In genomic region chr1:209839875-209840491, GRCh38 we compare ENCODE assay signal across 11 cellular contexts. TPM values are rescaled to one million over a fixed set of nuclear protein-coding genes. Genes with fewer than 3 reads are reported as not detected.
A peak's percentile ranks its signal among the peaks of the same experiment; 100 is the strongest.
DNase-seq lines count a peak whose midpoint lies in the region; ATAC-seq, FAIRE-seq and TF ChIP-seq lines count a peak whose summit lies in the region.
"Had no signal": no experiment of that assay in that cellular context is flagged by ENCODE, and none has a peak within 500 bp of the region (broad histone marks: within the 10 kb centered on the region; RNA-seq: fewer than 3 reads in every experiment).

No MANE protein-coding gene starts in this region.

- H3K27ac ChIP-seq in PC-3 (ENCODE audit: low read length) (peak overlapping the region; percentile 79), endothelial cell of umbilical vein (ENCODE audit: insufficient read depth, low read depth, low read length) (peak overlapping the region; percentile 80)
- H3K27ac ChIP-seq: KMS-11 had no signal

- H3K27me3 ChIP-seq in PC-3 (ENCODE audit: low read length) (no peaks in the 10 kb centered on the region), endothelial cell of umbilical vein (ENCODE audit: control insufficient read depth in 2 of 2, insufficient read depth in 2 of 2, low read length in 2 of 2) (no peaks in the 10 kb centered on the region)

- BruUV-seq in PC-3 (replicated peaks; lab: Mats Ljungman, UMichigan) (no TSS peak), endothelial cell of umbilical vein (replicated peaks; lab: Mats Ljungman, UMichigan) (no TSS peak)

- H3K9me3 ChIP-seq in PC-3 (ENCODE audit: low read length) (no peaks in the 10 kb centered on the region), endothelial cell of umbilical vein (replicated peaks; ENCODE audit: control insufficient read depth, insufficient read depth, low read length) (no peaks in the 10 kb centered on the region)

- H3K27ac Mint-ChIP-seq in osteocyte (ENCODE audit: unreplicated experiment) = peak overlapping the region; percentile 90
- H3K27ac Mint-ChIP-seq: activated CD8-positive, alpha-beta memory T cell treated with anti-CD3 and anti-CD28 coated beads, Interleukin-2, amount 10 ng/mL, durations not matched to agents 7 days and 5 days had no signal

- H3F3A ChIP-seq in PC-3 (ENCODE audit: low read length, unreplicated experiment) = peaks cover 14% of the 10 kb centered on the region

- TF ChIP-seq CTCF in PC-3 (conservative IDR thresholded peaks at IDR 0.05; ENCODE audit: low read depth, low read length) (no peak), endothelial cell of umbilical vein (IDR thresholded peaks at IDR 0.05; ENCODE audit: extremely low read depth in 1 of 2, insufficient read depth in 1 of 2, low read depth in 1 of 2, low read length in 2 of 2) (no peak), osteocyte (IDR thresholded peaks at IDR 0.05) (no peak)

- H3K27me3 Mint-ChIP-seq in osteocyte (ENCODE audit: unreplicated experiment) = no peaks in the 10 kb centered on the region
- H3K27me3 Mint-ChIP-seq: activated CD8-positive, alpha-beta memory T cell treated with anti-CD3 and anti-CD28 coated beads, Interleukin-2, amount 10 ng/mL, durations not matched to agents 7 days and 5 days had no signal

- H3K4me3 ChIP-seq in PC-3 (ENCODE audit: low read length) (peak overlapping the region; percentile 17; the same call in 1 of the 2 replicates), endothelial cell of umbilical vein (replicated peaks in 1 of 3; ENCODE audit: insufficient read depth in 1 of 3, low read depth in 1 of 3, low read length in 3 of 3) (peak overlapping the region in 1 of 3 experiments; percentile 2)

- H3K36me3 Mint-ChIP-seq in osteocyte (ENCODE audit: unreplicated experiment) = peaks cover 60% of the 10 kb centered on the region

- DNase-seq in EH (ENCODE audit: low read depth) (peak; percentile 97), PC-3 (peak; percentile 96), endothelial cell of umbilical vein (ENCODE audit: low read depth, low spot score) (peak; percentile 99), osteocyte (ENCODE audit: extremely low spot score, unreplicated experiment) (no peak), NCI-H2029 (lab: John Stamatoyannopoulos, UW) (no peak), HuH-7 (ENCODE audit: low spot score) (no peak), HEK293T (ENCODE audit: extremely low spot score) (no peak)
- DNase-seq: activated CD8-positive, alpha-beta memory T cell treated with anti-CD3 and anti-CD28 coated beads, Interleukin-2, amount 10 ng/mL, durations not matched to agents 7 days and 5 days; kidney had no signal

- H4K20me1 ChIP-seq in PC-3 (ENCODE audit: low read length) = no peaks in the 10 kb centered on the region
- H4K20me1 ChIP-seq in endothelial cell of umbilical vein (replicated peaks; ENCODE audit: control insufficient read depth, extremely low read depth, insufficient read depth, low read length) = no peaks in the 10 kb centered on the region

- no peaks in the 10 kb centered on the region for H3K9me2 ChIP-seq in PC-3 (replicated peaks; ENCODE audit: low read length)

- H3K4me2 ChIP-seq in PC-3 (ENCODE audit: low read length) = peak overlapping the region; percentile 59
- peak overlapping the region; percentile 63 for H3K4me2 ChIP-seq in endothelial cell of umbilical vein (ENCODE audit: insufficient read depth, low read length)
- H3K4me2 ChIP-seq: KMS-11 had no signal

- H3K9me3 Mint-ChIP-seq in osteocyte (ENCODE audit: unreplicated experiment) = no peaks in the 10 kb centered on the region

- H3K36me3 ChIP-seq in PC-3 (ENCODE audit: low read depth, low read length) (peaks cover 88% of the 10 kb centered on the region), endothelial cell of umbilical vein (ENCODE audit: control insufficient read depth in 2 of 2, extremely low read depth in 1 of 2, insufficient read depth in 2 of 2, low read length in 2 of 2) (peaks cover 11 to 40% of the 10 kb centered on the region in 2 experiments)

- peak; percentile 97 for FAIRE-seq in endothelial cell of umbilical vein (lab: Jason Lieb, UNC)
- FAIRE-seq: kidney had no signal

- dilution Hi-C loops in endothelial cell of umbilical vein (cut with MboI; ENCODE audit: extremely low pct_ligation_motif_present, low sequenced_read_pairs) = loop anchor here (25.0 kb wide), 1 partner anchor 522 kb away; no protein-coding TSS in a partner anchor

- CTCF ChIA-PET in PC-3 (lab: Charles Lee) = interaction anchor here (0.8 to 1.7 kb wide), 3 partner anchors 10 to 17 kb away, joined by 4 to 9 read pairs (median 6); no protein-coding TSS in a partner anchor
- CTCF ChIA-PET in endothelial cell of umbilical vein (lab: Charles Lee) = interaction anchor here (0.9 to 2.4 kb wide), 17 partner anchors 10 to 468 kb away, joined by 3 to 59 read pairs (median 4); partner anchors contain the start of genes C1orf74, SYT14 and UTP25
- CTCF ChIA-PET in HEK293T (lab: Yijun Ruan, JAX) = interaction anchor here (1.1 kb wide), 1 partner anchor 10 kb away, joined by 3 read pairs; no protein-coding TSS in a partner anchor

- ATAC-seq in PC-3 (peak; percentile 99), GM19397 (IDR thresholded peaks at IDR 0.05; ENCODE audit: unreplicated experiment) (no peak)
- ATAC-seq: activated CD8-positive, alpha-beta memory T cell treated with anti-CD3 and anti-CD28 coated beads, Interleukin-2, amount 10 ng/mL, durations not matched to agents 7 days and 5 days had no signal

- H3K9ac ChIP-seq in PC-3 (ENCODE audit: low read length) (peak overlapping the region; percentile 19; the same call in 1 of the 2 replicates), endothelial cell of umbilical vein (replicated peaks; ENCODE audit: extremely low read depth, insufficient read depth, low read length) (peak overlapping the region; percentile 67)
- H3K9ac ChIP-seq: KMS-11 had no signal

- peaks cover 16% of the 10 kb centered on the region for H3K79me2 ChIP-seq in PC-3 (ENCODE audit: low read length)
- H3K79me2 ChIP-seq in endothelial cell of umbilical vein (ENCODE audit: control insufficient read depth, insufficient read depth, low read length) = peaks cover 10% of the 10 kb centered on the region

- peak; percentile 10 for TF ChIP-seq POLR2A in endothelial cell of umbilical vein (IDR thresholded peaks at IDR 0.05; ENCODE audit: low read depth, low read length)

- H3K4me1 Mint-ChIP-seq in osteocyte (ENCODE audit: unreplicated experiment) = peaks cover 40% of the 10 kb centered on the region

- POLR2A ChIA-PET in PC-3 (lab: Charles Lee; ENCODE audit: unreplicated experiment) = interaction anchor here (0.5 to 0.9 kb wide), 4 partner anchors 9 to 190 kb away, joined by 3 to 15 read pairs (median 4); partner anchors contain the start of gene C1orf74
- POLR2A ChIA-PET in endothelial cell of umbilical vein (lab: Charles Lee) = interaction anchor here (0.5 to 2.9 kb wide), 7 partner anchors 12 to 393 kb away, joined by 3 to 27 read pairs (median 5); partner anchors contain the start of genes C1orf74, SERTAD4 and UTP25
- POLR2A ChIA-PET in HEK293T (lab: Yijun Ruan, JAX) = interaction anchor here (1.4 kb wide), 1 partner anchor 38 kb away, joined by 5 read pairs; no protein-coding TSS in a partner anchor

- H2AFZ ChIP-seq in PC-3 (ENCODE audit: low read length) (no peak overlapping the region), endothelial cell of umbilical vein (ENCODE audit: low read depth, low read length) (no peak overlapping the region)

- peak overlapping the region; percentile 14 for H3K4me3 Mint-ChIP-seq in osteocyte (ENCODE audit: unreplicated experiment)
- H3K4me3 Mint-ChIP-seq: activated CD8-positive, alpha-beta memory T cell treated with anti-CD3 and anti-CD28 coated beads, Interleukin-2, amount 10 ng/mL, durations not matched to agents 7 days and 5 days had no signal

- H3K9me1 ChIP-seq in endothelial cell of umbilical vein (replicated peaks; ENCODE audit: control insufficient read depth, extremely low read depth, insufficient read depth, low read length) = no peaks in the 10 kb centered on the region

- intact Hi-C loops in PC-3 (cut with micrococcal nuclease) = no loop called here
- intact Hi-C loops in endothelial cell of umbilical vein (cut with micrococcal nuclease) = loop anchor here (1.0 kb wide), 6 partner anchors 13 to 399 kb away; partner anchors contain the start of gene UTP25

- H3K4me1 ChIP-seq in PC-3 (ENCODE audit: insufficient read depth, low read length) (peaks cover 26% of the 10 kb centered on the region), endothelial cell of umbilical vein (ENCODE audit: control insufficient read depth, extremely low read depth, insufficient read depth, low read length) (peaks cover 61% of the 10 kb centered on the region)

RNA-seq across cellular contexts. Expression of gene UTP25, which starts 12.2 kb away (rescaled TPM):
- total RNA-seq in PC-3 (2014; rRNA removed) (14.3 and 15.3 TPM in 2 replicates), endothelial cell of umbilical vein (10.5 and 11.7 TPM in 2 replicates), osteocyte (7.1 and 7.3 TPM in 2 replicates)
- polyA plus RNA-seq in endothelial cell of umbilical vein = 5.9 and 6.6 TPM in 2 replicates
- polyA plus RNA-seq in endothelial cell of umbilical vein (2011; cell fraction: cytosol; rRNA removed) = 5.3 and 5.7 TPM in 2 replicates
- polyA plus RNA-seq in endothelial cell of umbilical vein (2011; cell fraction: nucleus; rRNA removed) = 23.9 and 27.8 TPM in 2 replicates
- 6.5 and 9.0 TPM in 2 replicates for polyA plus RNA-seq in endothelial cell of umbilical vein (2012)
- polyA minus RNA-seq in endothelial cell of umbilical vein = 20.9 and 22.0 TPM in 2 replicates
- polyA minus RNA-seq in endothelial cell of umbilical vein (2011; cell fraction: cytosol; rRNA and poly(A)+ RNA removed) = 10.0 TPM
- 47.3 and 73.9 TPM in 2 replicates for polyA minus RNA-seq in endothelial cell of umbilical vein (2011; cell fraction: nucleus; rRNA and poly(A)+ RNA removed)

RNA-seq across cellular contexts. Expression of gene IRF6, which starts 34.0 kb away (rescaled TPM):
- total RNA-seq in PC-3 (2014; rRNA removed) (61.6 and 65.7 TPM in 2 replicates), endothelial cell of umbilical vein (22.1 and 42.0 TPM in 2 replicates), osteocyte (0.13 TPM in 1 of 2 replicates, not detected in the other)
- 55.8 and 65.0 TPM in 2 replicates for polyA plus RNA-seq in endothelial cell of umbilical vein
- polyA plus RNA-seq in endothelial cell of umbilical vein (2011; cell fraction: cytosol; rRNA removed) = 33.7 and 34.7 TPM in 2 replicates
- polyA plus RNA-seq in endothelial cell of umbilical vein (2011; cell fraction: nucleus; rRNA removed) = 120 and 125 TPM in 2 replicates
- polyA plus RNA-seq in endothelial cell of umbilical vein (2012) = 3.6 and 7.9 TPM in 2 replicates
- polyA minus RNA-seq in endothelial cell of umbilical vein = 176 and 196 TPM in 2 replicates
- not detected for polyA minus RNA-seq in endothelial cell of umbilical vein (2011; cell fraction: cytosol; rRNA and poly(A)+ RNA removed)
- 126 and 158 TPM in 2 replicates for polyA minus RNA-seq in endothelial cell of umbilical vein (2011; cell fraction: nucleus; rRNA and poly(A)+ RNA removed)

RNA-seq across cellular contexts. Expression of gene C1orf74, which starts 55.6 kb away (rescaled TPM):
- 5.7 and 6.7 TPM in 2 replicates for total RNA-seq in PC-3 (2014; rRNA removed)
- 2.3 and 3.0 TPM in 2 replicates for total RNA-seq in endothelial cell of umbilical vein
- polyA plus RNA-seq in endothelial cell of umbilical vein = 2.4 TPM in 2 replicates
- 1.1 and 1.7 TPM in 2 replicates for polyA plus RNA-seq in endothelial cell of umbilical vein (2011; cell fraction: cytosol; rRNA removed)
- 12.1 and 12.6 TPM in 2 replicates for polyA plus RNA-seq in endothelial cell of umbilical vein (2011; cell fraction: nucleus; rRNA removed)
- polyA plus RNA-seq in endothelial cell of umbilical vein (2012) = 1.2 and 1.3 TPM in 2 replicates
- polyA minus RNA-seq in endothelial cell of umbilical vein = 7.8 and 11.1 TPM in 2 replicates
- 1.1 TPM for polyA minus RNA-seq in endothelial cell of umbilical vein (2011; cell fraction: cytosol; rRNA and poly(A)+ RNA removed)
- polyA minus RNA-seq in endothelial cell of umbilical vein (2011; cell fraction: nucleus; rRNA and poly(A)+ RNA removed) = 24.5 and 31.8 TPM in 2 replicates
- total RNA-seq in osteocyte = 1.6 TPM in 2 replicates

Comparison
In these comparisons a context has a peak if more than half of its experiments do, and no peak if none do; other contexts are left out.
1. DNase-seq: peak in EH (single experiment), PC-3 (single experiment) and endothelial cell of umbilical vein (single experiment); none in osteocyte (single experiment), NCI-H2029 (single experiment), HuH-7 (single experiment) and HEK293T (single experiment).
2. RNA of gene IRF6, which starts 34.0 kb away (total RNA-seq): 61.6 to 65.7 TPM in PC-3 and 22.1 to 42.0 TPM in endothelial cell of umbilical vein; 0.13 TPM in osteocyte; every median in the first group is over 10 times any median in the second.